8 cellular contexts compared by ENCODE assay signal in the genomic region with DNA sequence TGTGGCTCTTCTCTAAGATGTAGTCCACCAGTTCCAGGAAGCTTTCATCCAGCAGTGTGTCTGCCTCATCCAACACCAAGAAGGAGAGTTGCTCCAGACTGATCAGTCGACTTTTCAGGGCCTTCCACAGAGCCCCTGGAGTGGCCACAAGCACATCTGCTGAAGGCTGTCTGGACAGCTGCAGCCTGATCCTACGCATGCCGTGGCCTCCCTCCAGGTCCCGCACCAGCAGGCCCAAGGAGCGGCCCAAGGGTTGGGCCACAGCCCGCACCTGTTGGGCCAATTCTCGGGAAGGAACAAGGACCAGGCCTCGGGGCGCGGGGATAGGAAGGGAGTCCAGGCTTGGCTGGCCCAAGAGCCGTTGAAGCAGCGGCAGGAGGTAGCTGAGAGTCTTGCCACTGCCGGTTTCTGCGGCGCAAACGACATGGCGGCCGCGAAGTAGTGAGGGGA. TPM values are rescaled to one million over a fixed set of nuclear protein-coding genes. Genes with fewer than 3 reads are reported as not detected.
DNase-seq lines count a peak whose midpoint lies in the region; ATAC-seq and TF ChIP-seq lines count a peak whose summit lies in the region.

No MANE protein-coding gene starts in this region.

- no peak for TF ChIP-seq POLR2A in suprapubic skin (IDR thresholded peaks at IDR 0.05)

- intact Hi-C loops in CD4-positive, alpha-beta memory T cell (cut with micrococcal nuclease): loop anchor here (2.0 kb wide), 1 partner anchor 16 kb away; no protein-coding TSS in a partner anchor

- POLR2A ChIA-PET in CD4-positive, alpha-beta memory T cell (lab: Charles Lee; ENCODE audit: partially characterized antibody): interaction anchor here (1.0 to 4.9 kb wide), 16 partner anchors 9 to 216 kb away, joined by 3 to 95 read pairs (median 6); partner anchors contain the start of genes DPEP2, PSKH1, PSMB10 and RANBP10

- ATAC-seq in HG03064 (IDR thresholded peaks at IDR 0.05; ENCODE audit: low read depth, unreplicated experiment): peak; percentile 5
- peak; percentile 5 for ATAC-seq in activated naive CD8-positive, alpha-beta T cell treated with anti-CD3 and anti-CD28 coated beads, Interleukin-2, amount 50 U/mL, for 24 hours
- ATAC-seq in HG03432 (IDR thresholded peaks at IDR 0.05; ENCODE audit: unreplicated experiment): no peak

- peaks cover 3 to 16% of the 10 kb centered on the region in 2 donors for H3K36me3 Mint-ChIP-seq in CD4-positive, alpha-beta memory T cell
- H3K36me3 Mint-ChIP-seq in activated naive CD8-positive, alpha-beta T cell treated with anti-CD3 and anti-CD28 coated beads, Interleukin-2, amount 50 U/mL, for 24 hours (ENCODE audit: low read depth): peaks cover 40% of the 10 kb centered on the region

- H3K9me3 Mint-ChIP-seq in CD4-positive, alpha-beta memory T cell: peaks cover 0 to 2% (median 0%) of the 10 kb centered on the region in 8 donors
- H3K9me3 Mint-ChIP-seq in activated naive CD8-positive, alpha-beta T cell treated with anti-CD3 and anti-CD28 coated beads, Interleukin-2, amount 50 U/mL, for 24 hours: no peaks in the 10 kb centered on the region

- peak overlapping the region; percentile 57 to 87 for H3K4me3 ChIP-seq in CD4-positive, alpha-beta memory T cell (ENCODE audit: low read length in 2 of 2)
- H3K4me3 ChIP-seq in kidney epithelial cell (ENCODE audit: low read depth, low read length) (peak overlapping the region; percentile 75), suprapubic skin (peak overlapping the region; percentile 90)

- 13% methylated on average over 10 of the region's 19 CpGs for WGBS in suprapubic skin

- peak in 1 of 5 donors; percentile 42 for DNase-seq in CD4-positive, alpha-beta memory T cell
- no peak for DNase-seq in activated naive CD8-positive, alpha-beta T cell treated with anti-CD3 and anti-CD28 coated beads, Interleukin-2, amount 50 U/mL, for 24 hours
- DNase-seq in kidney epithelial cell (ENCODE audit: low read depth) (no peak), suprapubic skin (ENCODE audit: low spot score in 2 of 2) (no peak), ACHN (no peak)
- no peak for DNase-seq in activated CD8-positive, alpha-beta memory T cell treated with anti-CD3 and anti-CD28 coated beads for 24 hours

- no peak for TF ChIP-seq EP300 in suprapubic skin (IDR thresholded peaks at IDR 0.05)

- H3K36me3 ChIP-seq in CD4-positive, alpha-beta memory T cell (ENCODE audit: insufficient read depth, low read length): peaks cover 12% of the 10 kb centered on the region
- no peaks in the 10 kb centered on the region for H3K36me3 ChIP-seq in kidney epithelial cell (ENCODE audit: control insufficient read depth, insufficient read depth, low read length)
- H3K36me3 ChIP-seq in suprapubic skin: peaks cover 7% of the 10 kb centered on the region

- H3K27ac Mint-ChIP-seq in CD4-positive, alpha-beta memory T cell: peak overlapping the region; percentile 91 to 100 (median 99)
- H3K27ac Mint-ChIP-seq in activated naive CD8-positive, alpha-beta T cell treated with anti-CD3 and anti-CD28 coated beads, Interleukin-2, amount 50 U/mL, for 24 hours: peak overlapping the region; percentile 97

- in situ Hi-C loops in ACHN (cut with HindIII; ENCODE audit: low pct_ligation_motif_present, low pct_unique_long_range_greater_than_20kb, low sequenced_read_pairs): no loop called here

- peak overlapping the region; percentile 93 to 100 (median 97) for H3K4me3 Mint-ChIP-seq in CD4-positive, alpha-beta memory T cell
- H3K4me3 Mint-ChIP-seq in activated naive CD8-positive, alpha-beta T cell treated with anti-CD3 and anti-CD28 coated beads, Interleukin-2, amount 50 U/mL, for 24 hours: peak overlapping the region; percentile 95

- H3K4me1 ChIP-seq in CD4-positive, alpha-beta memory T cell (ENCODE audit: insufficient read depth, low read length): peaks cover 30% of the 10 kb centered on the region
- peaks cover 30% of the 10 kb centered on the region for H3K4me1 ChIP-seq in suprapubic skin

- CTCF ChIA-PET in CD4-positive, alpha-beta memory T cell (lab: Charles Lee; ENCODE audit: partially characterized antibody): interaction anchor here (0.6 to 5.2 kb wide), 10 partner anchors 16 to 206 kb away, joined by 3 to 45 read pairs (median 3); partner anchors contain the start of genes DPEP2 and NRN1L

- H3K27me3 ChIP-seq in CD4-positive, alpha-beta memory T cell (ENCODE audit: insufficient read depth, low read length): no peaks in the 10 kb centered on the region
- no peaks in the 10 kb centered on the region for H3K27me3 ChIP-seq in kidney epithelial cell (ENCODE audit: control insufficient read depth, insufficient read depth, low read length)
- no peaks in the 10 kb centered on the region for H3K27me3 ChIP-seq in suprapubic skin

- peaks cover 1 to 2% of the 10 kb centered on the region in 2 donors for H3K27me3 Mint-ChIP-seq in CD4-positive, alpha-beta memory T cell
- H3K27me3 Mint-ChIP-seq in activated naive CD8-positive, alpha-beta T cell treated with anti-CD3 and anti-CD28 coated beads, Interleukin-2, amount 50 U/mL, for 24 hours: peaks cover 2% of the 10 kb centered on the region

- peaks cover 10 to 33% (median 27%) of the 10 kb centered on the region in 4 donors for H3K4me1 Mint-ChIP-seq in CD4-positive, alpha-beta memory T cell
- H3K4me1 Mint-ChIP-seq in activated naive CD8-positive, alpha-beta T cell treated with anti-CD3 and anti-CD28 coated beads, Interleukin-2, amount 50 U/mL, for 24 hours: peaks cover 34% of the 10 kb centered on the region

- H3K9me3 ChIP-seq in CD4-positive, alpha-beta memory T cell (ENCODE audit: control insufficient read depth in 1 of 2, low read length in 2 of 2): no peaks in the 10 kb centered on the region
- H3K9me3 ChIP-seq in suprapubic skin: no peaks in the 10 kb centered on the region

- H3K27ac ChIP-seq in CD4-positive, alpha-beta memory T cell (ENCODE audit: low read depth, low read length): peak overlapping the region; percentile 84
- H3K27ac ChIP-seq in suprapubic skin: peak overlapping the region; percentile 85

- TF ChIP-seq CTCF in kidney epithelial cell (IDR thresholded peaks at IDR 0.05; ENCODE audit: insufficient read depth, low read length, poor library complexity, severe bottlenecking) (no peak), suprapubic skin (IDR thresholded peaks at IDR 0.05) (no peak)

RNA-seq across cellular contexts. Expression of gene DDX28, which starts 0.7 kb away (rescaled TPM):
- total RNA-seq in CD4-positive, alpha-beta memory T cell: 10 to 100 TPM; 16.1 to 17.0 TPM
- 10 to 100 TPM; 36.0 to 55.8 TPM for polyA plus RNA-seq in CD4-positive, alpha-beta memory T cell
- total RNA-seq in kidney epithelial cell (10.6 and 11.4 TPM in 2 replicates), suprapubic skin (10 to 100 TPM in 2 of 4 donors, 1 to 10 TPM in 2; 9.0 to 22.5 (median 13.0) TPM)

RNA-seq across cellular contexts. Expression of gene DUS2, which starts 0.8 kb away (rescaled TPM):
- total RNA-seq in CD4-positive, alpha-beta memory T cell: 10 to 100 TPM; 13.8 to 14.6 TPM
- 10 to 100 TPM in 1 of 2 donors, 1 to 10 TPM in 1; 9.0 to 11.9 TPM for polyA plus RNA-seq in CD4-positive, alpha-beta memory T cell
- total RNA-seq in kidney epithelial cell (14.8 and 24.8 TPM in 2 replicates), suprapubic skin (10 to 100 TPM; 14.4 to 21.6 (median 15.5) TPM)

RNA-seq across cellular contexts. Expression of gene DPEP2NB, which starts 6.6 kb away (rescaled TPM):
- total RNA-seq in CD4-positive, alpha-beta memory T cell: not detected
- polyA plus RNA-seq in CD4-positive, alpha-beta memory T cell: not detected
- total RNA-seq in kidney epithelial cell (not detected in 2 replicates), suprapubic skin (not detected)

RNA-seq across cellular contexts. Expression of gene DPEP2, which starts 23.0 kb away (rescaled TPM):
- total RNA-seq in CD4-positive, alpha-beta memory T cell: 100 to 1,000 TPM; 106 to 119 TPM
- polyA plus RNA-seq in CD4-positive, alpha-beta memory T cell: 10 to 100 TPM; 46.9 to 58.8 TPM
- total RNA-seq in kidney epithelial cell (not detected in 2 replicates), suprapubic skin (under 1 TPM in 1 of 4 donors, not detected in 3; 0.56 TPM)

RNA-seq across cellular contexts. Expression of gene DPEP3, which starts 42.0 kb away (rescaled TPM):
- total RNA-seq in CD4-positive, alpha-beta memory T cell: 1 to 10 TPM in 1 of 2 experiments, under 1 TPM in 1; 0.91 to 1.2 TPM
- not detected for polyA plus RNA-seq in CD4-positive, alpha-beta memory T cell
- total RNA-seq in kidney epithelial cell (not detected in 2 replicates), suprapubic skin (not detected)
